Comparison of ENCODE assay signal across 16 cellular contexts in genomic region chr7:149845257-149845980, GRCh38.
"Had no signal": no experiment of that assay in that cellular context is flagged by ENCODE, and none has a peak within 500 bp of the region (broad histone marks: within the 10 kb centered on the region; RNA-seq: fewer than 3 reads in every experiment).

No MANE protein-coding gene starts in this region.

- H3K27me3 Mint-ChIP-seq: activated naive CD8-positive, alpha-beta T cell treated with anti-CD3 and anti-CD28 coated beads, Interleukin-2, amount 50 U/mL, for 24 hours; stimulated activated naive CD8-positive, alpha-beta T cell treated with anti-CD3 and anti-CD28 coated beads, Interleukin-15, amount 100 ng/mL, for 72 hours had no signal

- ATAC-seq: activated CD4-positive, CD25-positive, alpha-beta regulatory T cell treated with anti-CD3 and anti-CD28 coated beads, Interleukin-2, amount 50 U/mL, for 24 hours; activated naive CD8-positive, alpha-beta T cell treated with anti-CD3 and anti-CD28 coated beads, Interleukin-2, amount 50 U/mL, for 24 hours; natural killer cell; stimulated activated naive CD8-positive, alpha-beta T cell treated with anti-CD3 and anti-CD28 coated beads, Interleukin-15, amount 100 ng/mL, for 72 hours had no signal

- H3K27ac Mint-ChIP-seq: activated naive CD8-positive, alpha-beta T cell treated with anti-CD3 and anti-CD28 coated beads, Interleukin-2, amount 50 U/mL, for 24 hours; immature natural killer cell; natural killer cell; T-helper 2 cell treated with Interferon-gamma antibody and Interleukin-4, amounts not matched to agents 5 μg/mL and 100 μg/mL, for 36 hours had no signal

- H3K4me3 ChIP-seq: cardiac muscle cell, prostate gland, testis had no signal

- H3K9me3 Mint-ChIP-seq: activated naive CD8-positive, alpha-beta T cell treated with anti-CD3 and anti-CD28 coated beads, Interleukin-2, amount 50 U/mL, for 24 hours; immature natural killer cell; natural killer cell; stimulated activated naive CD8-positive, alpha-beta T cell treated with anti-CD3 and anti-CD28 coated beads, Interleukin-15, amount 100 ng/mL, for 72 hours; T-helper 2 cell treated with Interferon-gamma antibody and Interleukin-4, amounts not matched to agents 5 μg/mL and 100 μg/mL, for 36 hours had no signal

- H3K36me3 Mint-ChIP-seq: natural killer cell had no signal

- DNase-seq: activated CD4-positive, alpha-beta T cell treated with anti-CD3 and anti-CD28 coated beads, Interleukin-2, amount 50 U/mL, for 4 hours; activated naive CD8-positive, alpha-beta T cell treated with anti-CD3 and anti-CD28 coated beads, Interleukin-2, amount 50 U/mL, for 24 hours; activated T-cell treated with anti-CD3 and anti-CD28 coated beads, Interleukin-2, amount 50 U/mL, for 1 hour; cortex of kidney; effector memory CD4-positive, alpha-beta T cell; immature natural killer cell; mammary epithelial cell; natural killer cell; occipital lobe; stimulated activated CD4-positive, alpha-beta T cell treated with anti-CD3 and anti-CD28 coated beads, Interleukin-4, amount 100 ng/mL, for 24 hours; stimulated activated naive CD8-positive, alpha-beta T cell treated with anti-CD3 and anti-CD28 coated beads, Interleukin-15, amount 100 ng/mL, for 72 hours; testis had no signal

- H3K4me3 Mint-ChIP-seq: activated naive CD8-positive, alpha-beta T cell treated with anti-CD3 and anti-CD28 coated beads, Interleukin-2, amount 50 U/mL, for 24 hours; immature natural killer cell; natural killer cell; stimulated activated naive CD8-positive, alpha-beta T cell treated with anti-CD3 and anti-CD28 coated beads, Interleukin-15, amount 100 ng/mL, for 72 hours; T-helper 2 cell treated with Interferon-gamma antibody and Interleukin-4, amounts not matched to agents 5 μg/mL and 100 μg/mL, for 36 hours had no signal
